Comparison of ENCODE assay signal across 28 cellular contexts in the genomic region with DNA sequence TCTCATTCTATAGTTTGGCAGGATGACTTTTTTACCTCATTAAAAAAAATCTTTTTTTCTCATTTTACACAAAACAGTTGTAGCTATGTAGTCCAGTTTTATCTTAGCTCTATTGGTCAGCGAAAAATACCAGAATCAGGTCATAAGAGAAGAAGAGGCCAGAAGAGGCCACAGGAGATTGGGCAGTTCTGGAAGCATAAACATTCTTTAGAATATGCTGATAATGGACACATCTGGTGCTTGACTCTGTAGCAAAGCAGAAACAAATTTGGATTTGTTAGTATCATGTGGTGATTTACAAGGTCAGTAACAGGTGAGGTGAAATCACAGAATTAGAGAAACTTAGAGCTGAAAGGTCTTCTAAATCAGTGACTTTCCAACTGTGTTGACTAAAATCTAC.
"Had no signal": no experiment of that assay in that cellular context is flagged by ENCODE, and none has a peak within 500 bp of the region (broad histone marks: within the 10 kb centered on the region; RNA-seq: fewer than 3 reads in every experiment).

No MANE protein-coding gene starts in this region.

- H3K27me3 ChIP-seq: colonic mucosa, dorsolateral prefrontal cortex, esophagus muscularis mucosa, esophagus squamous epithelium, foreskin keratinocyte, gastrocnemius medialis, gastroesophageal sphincter, heart left ventricle, heart right ventricle, hepatocyte had no signal

- H3K9me3 ChIP-seq: colonic mucosa, esophagus muscularis mucosa, esophagus squamous epithelium, gastrocnemius medialis, gastroesophageal sphincter, heart left ventricle, heart right ventricle had no signal

- H3K4me1 Mint-ChIP-seq: endodermal cell had no signal

- H3K9me3 Mint-ChIP-seq: dendritic cell treated with granulocyte-macrophage colony-stimulating factor and Interleukin-4, amounts not matched to agents 40 ng/mL and 50 ng/mL, for 4 days; endodermal cell had no signal

- H3K27ac Mint-ChIP-seq: dendritic cell treated with granulocyte-macrophage colony-stimulating factor and Interleukin-4, amounts not matched to agents 40 ng/mL and 50 ng/mL, for 4 days; effector memory CD8-positive, alpha-beta T cell; endodermal cell had no signal

- H3K27me3 Mint-ChIP-seq: effector memory CD8-positive, alpha-beta T cell had no signal

- H3K36me3 ChIP-seq: colonic mucosa, esophagus muscularis mucosa, esophagus squamous epithelium, gastrocnemius medialis, gastroesophageal sphincter, heart left ventricle, heart right ventricle had no signal

- H2AFZ ChIP-seq: hepatocyte had no signal

- H3K4me3 Mint-ChIP-seq: dendritic cell treated with granulocyte-macrophage colony-stimulating factor and Interleukin-4, amounts not matched to agents 40 ng/mL and 50 ng/mL, for 4 days; effector memory CD8-positive, alpha-beta T cell; endodermal cell had no signal

- H3K4me3 ChIP-seq: colonic mucosa, coronary artery, dorsolateral prefrontal cortex, esophagus muscularis mucosa, esophagus squamous epithelium, gastrocnemius medialis, gastroesophageal sphincter, heart left ventricle, heart right ventricle, hepatocyte had no signal

- H3K27ac ChIP-seq: colonic mucosa, coronary artery, dorsolateral prefrontal cortex, epithelial cell of prostate, esophagus muscularis mucosa, esophagus squamous epithelium, foreskin keratinocyte, gastrocnemius medialis, gastroesophageal sphincter, heart left ventricle, heart right ventricle, hepatocyte had no signal

- H3K4me1 ChIP-seq: colonic mucosa, esophagus muscularis mucosa, esophagus squamous epithelium, foreskin keratinocyte, gastrocnemius medialis, gastroesophageal sphincter had no signal

- H3K79me2 ChIP-seq: hepatocyte had no signal

- FAIRE-seq: colon, endometrium, frontal cortex had no signal

- H3K4me2 ChIP-seq: hepatocyte had no signal

- DNase-seq: colonic mucosa; cortex of kidney; dermis blood vessel endothelial cell; dorsolateral prefrontal cortex; effector CD4-positive, alpha-beta T cell; effector CD8-positive, alpha-beta T cell; effector memory CD4-positive, alpha-beta T cell; effector memory CD8-positive, alpha-beta T cell; endodermal cell; erythroblast; esophagus squamous epithelium; foreskin fibroblast; foreskin keratinocyte; foreskin melanocyte; gastrocnemius medialis; glutamatergic neuron; head of caudate nucleus; heart left ventricle; heart right ventricle had no signal
